Comparison of ENCODE assay signal across 8 cellular contexts in the genomic region with DNA sequence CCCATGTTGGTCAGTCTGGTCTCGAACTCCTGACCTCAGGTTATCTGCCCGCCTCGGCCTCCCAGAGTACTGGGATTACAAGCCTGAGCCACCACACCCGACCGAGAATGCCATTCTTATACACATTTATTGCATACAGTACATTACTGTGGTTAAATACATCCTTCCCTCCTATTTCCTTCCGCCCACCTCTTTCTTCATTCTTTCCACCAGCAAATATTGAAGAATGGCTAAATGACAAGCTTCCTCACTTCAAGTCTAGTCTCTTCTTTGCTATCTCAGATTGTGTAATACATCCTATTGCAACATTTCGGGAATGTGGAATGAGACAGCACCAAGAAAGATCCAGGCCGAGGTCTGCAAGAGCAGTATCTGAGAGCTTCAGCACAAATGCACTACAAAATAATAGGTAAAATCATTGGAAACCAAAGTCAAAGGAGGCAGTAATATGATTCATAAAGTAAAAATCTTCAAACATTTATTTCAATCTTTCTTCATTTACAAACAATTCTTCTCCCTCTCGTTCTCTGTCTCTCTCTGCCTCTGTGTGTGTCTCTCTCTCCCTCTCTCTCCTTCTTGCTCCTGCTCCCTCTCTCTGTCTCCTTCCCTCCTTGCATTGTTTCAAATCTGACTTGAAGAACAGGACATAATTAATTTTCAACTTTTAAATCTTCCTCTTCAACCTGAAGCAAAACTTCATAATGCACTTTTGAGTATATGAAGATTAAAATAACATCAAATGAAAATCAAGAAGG.
A peak's percentile ranks its signal among the peaks of the same experiment; 100 is the strongest.
DNase-seq lines count a peak whose midpoint lies in the region; ATAC-seq, FAIRE-seq and TF ChIP-seq lines count a peak whose summit lies in the region.

No MANE protein-coding gene starts in this region.

- H3K27me3 ChIP-seq in MG63 (no peaks in the 10 kb centered on the region), bronchial epithelial cell (ENCODE audit: control insufficient read depth, insufficient read depth, low read length) (no peaks in the 10 kb centered on the region)

- H3K4me3 ChIP-seq in MG63 (no peak overlapping the region), bronchial epithelial cell (ENCODE audit: low read depth, low read length) (no peak overlapping the region), mucosa of descending colon (no peak overlapping the region)

- H3K9me3 ChIP-seq in MG63 = no peaks in the 10 kb centered on the region
- H3K9me3 ChIP-seq in mucosa of descending colon = no peaks in the 10 kb centered on the region
- H3K9me3 ChIP-seq in T-helper 17 cell (ENCODE audit: control insufficient read depth, low read length, poor library complexity, severe bottlenecking) = peaks cover 2% of the 10 kb centered on the region

- no peak for TF ChIP-seq POLR2A in GM12892 (IDR thresholded peaks at IDR 0.05; ENCODE audit: low read depth, low read length)

- H3K4me3 Mint-ChIP-seq in nephron progenitor cell (no peak overlapping the region), T-helper 17 cell (no peak overlapping the region)

- H3K27ac Mint-ChIP-seq in nephron progenitor cell (no peak overlapping the region), T-helper 17 cell (no peak overlapping the region)

- TF ChIP-seq CTCF in bronchial epithelial cell (IDR thresholded peaks at IDR 0.05; ENCODE audit: insufficient read depth, low read length, severe bottlenecking) = no peak
- TF ChIP-seq CTCF in mucosa of descending colon (IDR thresholded peaks at IDR 0.05) = no peak
- TF ChIP-seq CTCF in nephron progenitor cell (IDR thresholded peaks at IDR 0.05) = no peak

- DNase-seq in AG20443 (ENCODE audit: low spot score) (peak; percentile 74), MG63 (peak; percentile 55), bronchial epithelial cell (ENCODE audit: low read depth) (peak; percentile 99), mucosa of descending colon (peak in 1 of 3 donors; percentile 32), nephron progenitor cell (no peak), NCI-H526 treated with DMSO at 0.1 percent for 48 hours (lab: John Stamatoyannopoulos, UW) (no peak), GM12892 (ENCODE audit: insufficient read length) (no peak), T-helper 17 cell (no peak)

- intact Hi-C loops in mucosa of descending colon (cut with DNase I, micrococcal nuclease) = loop anchor here in 1 of 2 donors (10.0 kb wide), 1 partner anchor 183 kb away; no protein-coding TSS in a partner anchor

- FAIRE-seq in bronchial epithelial cell (lab: Jason Lieb, UNC) (no peak), GM12892 (lab: Jason Lieb, UNC) (no peak)

- H3K4me1 Mint-ChIP-seq in nephron progenitor cell (no peaks in the 10 kb centered on the region), T-helper 17 cell (peaks cover 7% of the 10 kb centered on the region)

- no peaks in the 10 kb centered on the region for H3K9me3 Mint-ChIP-seq in nephron progenitor cell

- H3K27me3 Mint-ChIP-seq in nephron progenitor cell (ENCODE audit: low read depth, poor library complexity) (no peaks in the 10 kb centered on the region), T-helper 17 cell (peaks cover 6% of the 10 kb centered on the region)

- H3K36me3 ChIP-seq in MG63 (no peaks in the 10 kb centered on the region), bronchial epithelial cell (ENCODE audit: control insufficient read depth, insufficient read depth, low read length) (no peaks in the 10 kb centered on the region), mucosa of descending colon (ENCODE audit: low read depth) (no peaks in the 10 kb centered on the region)

- peak; percentile 33 for ATAC-seq in mucosa of descending colon
- ATAC-seq in T-helper 17 cell = no peak

- H3K36me3 Mint-ChIP-seq in nephron progenitor cell (ENCODE audit: low read depth) = no peaks in the 10 kb centered on the region
- peaks cover 2% of the 10 kb centered on the region for H3K36me3 Mint-ChIP-seq in T-helper 17 cell (ENCODE audit: low read depth)

- H3K4me1 ChIP-seq in mucosa of descending colon (ENCODE audit: low read depth) = no peaks in the 10 kb centered on the region

Comparison
In these comparisons a context has a peak if more than half of its experiments do, and no peak if none do; other contexts are left out.
1. DNase-seq: peak in AG20443 (single experiment), MG63 (single experiment) and bronchial epithelial cell (single experiment); none in nephron progenitor cell (single experiment), NCI-H526 treated with DMSO at 0.1 percent for 48 hours (single experiment), GM12892 (single experiment) and T-helper 17 cell (0 of 3).